Comparison of ENCODE assay signal across 12 cellular contexts in genomic region chr14:96198430-96199133, GRCh38. TPM values are rescaled to one million over a fixed set of nuclear protein-coding genes. Genes with fewer than 3 reads are reported as not detected.
DNase-seq lines count a peak whose midpoint lies in the region; ATAC-seq and TF ChIP-seq lines count a peak whose summit lies in the region.
"Had no signal": no experiment of that assay in that cellular context is flagged by ENCODE, and none has a peak within 500 bp of the region (broad histone marks: within the 10 kb centered on the region; RNA-seq: fewer than 3 reads in every experiment).

No MANE protein-coding gene starts in this region.

- in situ Hi-C loops in astrocyte of the spinal cord (cut with HindIII; ENCODE audit: low sequenced_read_pairs) = no loop called here

- no peaks in the 10 kb centered on the region for H3K9me3 ChIP-seq in MG63
- peaks cover 0 to 15% (median 4%) of the 10 kb centered on the region in 3 experiments for H3K9me3 ChIP-seq in naive thymus-derived CD4-positive, alpha-beta T cell (ENCODE audit: control insufficient read depth in 2 of 3, low read length in 3 of 3)

- H3K27me3 Mint-ChIP-seq in naive thymus-derived CD4-positive, alpha-beta T cell = peaks cover 4 to 24% (median 14%) of the 10 kb centered on the region in 5 donors

- no peaks in the 10 kb centered on the region for H3K27me3 ChIP-seq in MG63
- peaks cover 0 to 3% of the 10 kb centered on the region in 2 donors for H3K27me3 ChIP-seq in naive thymus-derived CD4-positive, alpha-beta T cell (ENCODE audit: control insufficient read depth in 2 of 2, insufficient read depth in 2 of 2, low read length in 2 of 2)

- peak overlapping the region; percentile 29 to 88 (median 79) for H3K4me3 Mint-ChIP-seq in naive thymus-derived CD4-positive, alpha-beta T cell
- H3K4me3 Mint-ChIP-seq: central memory CD8-positive, alpha-beta T cell; neural crest cell had no signal

- TF ChIP-seq CTCF in GM12865 (IDR thresholded peaks at IDR 0.05; ENCODE audit: insufficient read depth, low read depth, low read length, missing control alignments) (no peak), astrocyte of the spinal cord (IDR thresholded peaks at IDR 0.05; ENCODE audit: low read depth, low read length) (no peak)

- peaks cover 0 to 26% (median 7%) of the 10 kb centered on the region in 11 donors for H3K9me3 Mint-ChIP-seq in naive thymus-derived CD4-positive, alpha-beta T cell
- H3K9me3 Mint-ChIP-seq: central memory CD8-positive, alpha-beta T cell; neural crest cell had no signal

- no peaks in the 10 kb centered on the region for H3K36me3 ChIP-seq in MG63
- no peaks in the 10 kb centered on the region for H3K36me3 ChIP-seq in naive thymus-derived CD4-positive, alpha-beta T cell (ENCODE audit: control insufficient read depth in 2 of 3, insufficient read depth in 3 of 3, low read length in 3 of 3)

- H3K4me3 ChIP-seq in GM12865 (ENCODE audit: low read depth, low read length) (peak overlapping the region; percentile 33), MG63 (0 out of 2 replicates have a peak overlapping the region, but pooled peaks have one; percentile 2), astrocyte of the spinal cord (ENCODE audit: low read depth, low read length) (no peak overlapping the region)
- no peak overlapping the region for H3K4me3 ChIP-seq in naive thymus-derived CD4-positive, alpha-beta T cell (ENCODE audit: low read length)

- peak overlapping the region; percentile 67 to 91 (median 85) for H3K27ac Mint-ChIP-seq in naive thymus-derived CD4-positive, alpha-beta T cell

- H3K36me3 Mint-ChIP-seq in naive thymus-derived CD4-positive, alpha-beta T cell = peaks cover 0 to 4% (median 0%) of the 10 kb centered on the region in 5 donors

- intact Hi-C loops in naive thymus-derived CD4-positive, alpha-beta T cell (cut with micrococcal nuclease) = loop anchor here in 1 of 2 donors (5.0 kb wide), 1 partner anchor 81 kb away; no protein-coding TSS in a partner anchor

- H3K4me1 Mint-ChIP-seq in naive thymus-derived CD4-positive, alpha-beta T cell = peaks cover 13 to 40% (median 36%) of the 10 kb centered on the region in 7 donors

- DNase-seq in GM12865 (ENCODE audit: low read depth) = peak; percentile 47
- DNase-seq in MG63 = peak; percentile 30
- peak; percentile 2 for DNase-seq in astrocyte of the spinal cord (ENCODE audit: low read depth, low spot score)
- DNase-seq in naive thymus-derived CD4-positive, alpha-beta T cell = peak in 7 of 9 donors; percentile 8 to 68 (median 40)
- no peak for DNase-seq in HPDE6-E6E7 (ENCODE audit: extremely low spot score)
- no peak for DNase-seq in iPS-NIHi11 (ENCODE audit: low spot score)
- DNase-seq in GDM1 (lab: John Stamatoyannopoulos, UW) = no peak
- DNase-seq: DMS 273 treated with DMSO at 0.1 percent for 48 hours, NCI-H1048, NCI-H69 had no signal

- ATAC-seq in naive thymus-derived CD4-positive, alpha-beta T cell = peak; percentile 58

- CTCF ChIA-PET in naive thymus-derived CD4-positive, alpha-beta T cell (lab: Charles Lee) = interaction anchor here (1.0 to 1.1 kb wide), 2 partner anchors 80 to 98 kb away, joined by 3 read pairs; no protein-coding TSS in a partner anchor

- POLR2A ChIA-PET in naive thymus-derived CD4-positive, alpha-beta T cell (lab: Charles Lee) = interaction anchor here (1.8 kb wide), 1 partner anchor 13 kb away, joined by 5 read pairs; no protein-coding TSS in a partner anchor

- peaks cover 0 to 11% of the 10 kb centered on the region in 2 donors for H3K4me1 ChIP-seq in naive thymus-derived CD4-positive, alpha-beta T cell (ENCODE audit: control insufficient read depth in 2 of 2, insufficient read depth in 2 of 2, low read length in 2 of 2)

- peak overlapping the region; percentile 17 for H3K27ac ChIP-seq in naive thymus-derived CD4-positive, alpha-beta T cell (ENCODE audit: low read depth, low read length)

RNA-seq across cellular contexts. Expression of gene BDKRB2, which starts 6.1 kb away (rescaled TPM):
- 8.0 and 8.8 TPM in 2 replicates for total RNA-seq in MG63 (2014; rRNA removed; shearing (Covaris generic); ENCODE audit: low replicate concordance)
- total RNA-seq in naive thymus-derived CD4-positive, alpha-beta T cell = not detected
- polyA plus RNA-seq in naive thymus-derived CD4-positive, alpha-beta T cell = under 1 TPM in 1 of 2 donors, not detected in 1; 0.08 TPM

RNA-seq across cellular contexts. Expression of gene BDKRB1, which starts 57.4 kb away (rescaled TPM):
- 30.5 and 40.5 TPM in 2 replicates for total RNA-seq in MG63 (2014; rRNA removed; shearing (Covaris generic); ENCODE audit: low replicate concordance)
- not detected for total RNA-seq in naive thymus-derived CD4-positive, alpha-beta T cell
- polyA plus RNA-seq in naive thymus-derived CD4-positive, alpha-beta T cell = not detected
- total RNA-seq: neural crest cell had no signal

Comparison
In these comparisons a context has a peak if more than half of its experiments do, and no peak if none do; other contexts are left out.
1. DNase-seq: peak in GM12865 (single experiment), MG63 (single experiment), astrocyte of the spinal cord (single experiment) and naive thymus-derived CD4-positive, alpha-beta T cell (7 of 9); none in HPDE6-E6E7 (single experiment), iPS-NIHi11 (single experiment) and GDM1 (single experiment).
2. H3K4me3 ChIP-seq: peak in GM12865 (single experiment) and MG63 (single experiment); none in astrocyte of the spinal cord (single experiment) and naive thymus-derived CD4-positive, alpha-beta T cell (single experiment).
3. RNA of gene BDKRB1, which starts 57.4 kb away (total RNA-seq): 30.5 to 40.5 TPM in MG63; not detected in naive thymus-derived CD4-positive, alpha-beta T cell; every median in the first group is over 10 times any median in the second.